ENCODE assay signal across 1 cellular context in the genomic region with DNA sequence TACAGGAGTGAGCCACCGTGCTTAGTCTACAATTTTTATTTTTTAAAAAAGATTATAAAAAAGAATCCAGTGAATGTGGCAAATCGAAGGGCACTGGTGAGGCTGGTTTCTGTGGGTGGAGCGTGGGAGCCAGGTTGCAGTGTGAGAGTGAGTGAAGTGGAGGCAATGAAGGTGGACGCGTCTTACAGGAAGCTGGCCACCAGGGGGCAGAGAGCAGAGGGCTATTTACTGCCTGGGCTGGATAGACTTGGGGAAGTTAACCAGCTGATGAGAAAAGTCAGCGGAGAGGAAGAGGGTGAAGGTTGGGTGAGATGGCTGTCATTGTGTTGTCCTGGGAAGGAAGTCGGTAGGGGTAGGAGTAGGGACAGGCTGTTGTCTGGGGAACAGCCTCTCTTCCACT.
A peak's percentile ranks its signal among the peaks of the same experiment; 100 is the strongest.
TF ChIP-seq lines count a peak whose summit lies in the region.

No MANE protein-coding gene starts in this region.

TF ChIP-seq in K562, 482 proteins besides CTCF, POLR2A, EP300 and RAD21 (continued from another document):
- TF ChIP-seq, protein P1, sequence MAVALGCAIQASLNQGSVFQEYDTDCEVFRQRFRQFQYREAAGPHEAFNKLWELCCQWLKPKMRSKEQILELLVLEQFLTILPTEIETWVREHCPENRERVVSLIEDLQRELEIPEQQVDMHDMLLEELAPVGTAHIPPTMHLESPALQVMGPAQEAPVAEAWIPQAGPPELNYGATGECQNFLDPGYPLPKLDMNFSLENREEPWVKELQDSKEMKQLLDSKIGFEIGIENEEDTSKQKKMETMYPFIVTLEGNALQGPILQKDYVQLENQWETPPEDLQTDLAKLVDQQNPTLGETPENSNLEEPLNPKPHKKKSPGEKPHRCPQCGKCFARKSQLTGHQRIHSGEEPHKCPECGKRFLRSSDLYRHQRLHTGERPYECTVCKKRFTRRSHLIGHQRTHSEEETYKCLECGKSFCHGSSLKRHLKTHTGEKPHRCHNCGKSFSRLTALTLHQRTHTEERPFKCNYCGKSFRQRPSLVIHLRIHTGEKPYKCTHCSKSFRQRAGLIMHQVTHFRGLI (CRISPR knock-in tag; IDR thresholded peaks at IDR 0.05), result no peak
- TF ChIP-seq HMBOX1 (IDR thresholded peaks at IDR 0.05), result peak; percentile 70
- no peak for TF ChIP-seq FOXM1 (IDR thresholded peaks at IDR 0.05; ENCODE audit: low read depth)
- TF ChIP-seq FOXM1 (CRISPR knock-in tag; IDR thresholded peaks at IDR 0.05; ENCODE audit: low read depth), result no peak
- TF ChIP-seq, protein P2, sequence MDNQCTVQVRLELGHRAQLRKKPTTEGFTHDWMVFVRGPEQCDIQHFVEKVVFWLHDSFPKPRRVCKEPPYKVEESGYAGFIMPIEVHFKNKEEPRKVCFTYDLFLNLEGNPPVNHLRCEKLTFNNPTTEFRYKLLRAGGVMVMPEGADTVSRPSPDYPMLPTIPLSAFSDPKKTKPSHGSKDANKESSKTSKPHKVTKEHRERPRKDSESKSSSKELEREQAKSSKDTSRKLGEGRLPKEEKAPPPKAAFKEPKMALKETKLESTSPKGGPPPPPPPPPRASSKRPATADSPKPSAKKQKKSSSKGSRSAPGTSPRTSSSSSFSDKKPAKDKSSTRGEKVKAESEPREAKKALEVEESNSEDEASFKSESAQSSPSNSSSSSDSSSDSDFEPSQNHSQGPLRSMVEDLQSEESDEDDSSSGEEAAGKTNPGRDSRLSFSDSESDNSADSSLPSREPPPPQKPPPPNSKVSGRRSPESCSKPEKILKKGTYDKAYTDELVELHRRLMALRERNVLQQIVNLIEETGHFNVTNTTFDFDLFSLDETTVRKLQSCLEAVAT (IDR thresholded peaks at IDR 0.05), result 0 out of 4 replicates have a peak, but pooled peaks of 1 of the 2 experiments have one; percentile 17
- no peak for TF ChIP-seq EWSR1 (IDR thresholded peaks at IDR 0.05; ENCODE audit: borderline replicate concordance, low read depth, partially characterized antibody)
- TF ChIP-seq JUND (IDR thresholded peaks at IDR 0.05; ENCODE audit: borderline replicate concordance, low read depth, low read length), result peak; percentile 32; the same call in 1 of the 2 replicates
- no peak for TF ChIP-seq JUND (tag; IDR thresholded peaks at IDR 0.05; ENCODE audit: borderline replicate concordance, low read depth, low read length)
- TF ChIP-seq MXI1 (IDR thresholded peaks at IDR 0.05; ENCODE audit: low read depth, low read length), result no peak
- TF ChIP-seq HNRNPLL (IDR thresholded peaks at IDR 0.05; ENCODE audit: low read depth, low read length, poor library complexity, severe bottlenecking), result no peak
- TF ChIP-seq, protein P3, sequence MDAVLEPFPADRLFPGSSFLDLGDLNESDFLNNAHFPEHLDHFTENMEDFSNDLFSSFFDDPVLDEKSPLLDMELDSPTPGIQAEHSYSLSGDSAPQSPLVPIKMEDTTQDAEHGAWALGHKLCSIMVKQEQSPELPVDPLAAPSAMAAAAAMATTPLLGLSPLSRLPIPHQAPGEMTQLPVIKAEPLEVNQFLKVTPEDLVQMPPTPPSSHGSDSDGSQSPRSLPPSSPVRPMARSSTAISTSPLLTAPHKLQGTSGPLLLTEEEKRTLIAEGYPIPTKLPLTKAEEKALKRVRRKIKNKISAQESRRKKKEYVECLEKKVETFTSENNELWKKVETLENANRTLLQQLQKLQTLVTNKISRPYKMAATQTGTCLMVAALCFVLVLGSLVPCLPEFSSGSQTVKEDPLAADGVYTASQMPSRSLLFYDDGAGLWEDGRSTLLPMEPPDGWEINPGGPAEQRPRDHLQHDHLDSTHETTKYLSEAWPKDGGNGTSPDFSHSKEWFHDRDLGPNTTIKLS (IDR thresholded peaks at IDR 0.05; ENCODE audit: borderline replicate concordance, low read depth), result no peak
- no peak for TF ChIP-seq RUNX1 (IDR thresholded peaks at IDR 0.05; ENCODE audit: low read depth)
- TF ChIP-seq, protein P4, sequence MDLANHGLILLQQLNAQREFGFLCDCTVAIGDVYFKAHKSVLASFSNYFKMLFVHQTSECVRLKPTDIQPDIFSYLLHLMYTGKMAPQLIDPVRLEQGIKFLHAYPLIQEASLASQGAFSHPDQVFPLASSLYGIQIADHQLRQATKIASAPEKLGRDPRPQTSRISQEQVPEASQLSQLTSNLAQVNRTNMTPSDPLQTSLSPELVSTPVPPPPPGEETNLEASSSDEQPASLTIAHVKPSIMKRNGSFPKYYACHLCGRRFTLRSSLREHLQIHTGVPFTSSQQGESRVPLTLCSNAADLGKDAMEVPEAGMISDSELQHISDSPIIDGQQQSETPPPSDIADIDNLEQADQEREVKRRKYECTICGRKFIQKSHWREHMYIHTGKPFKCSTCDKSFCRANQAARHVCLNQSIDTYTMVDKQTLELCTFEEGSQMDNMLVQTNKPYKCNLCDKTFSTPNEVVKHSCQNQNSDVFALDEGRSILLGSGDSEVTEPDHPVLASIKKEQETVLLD (IDR thresholded peaks at IDR 0.05), result no peak
- TF ChIP-seq CC2D1A (IDR thresholded peaks at IDR 0.05), result 0 out of 2 replicates have a peak, but pooled peaks have one; percentile 39
- no peak for TF ChIP-seq IRF1 (CRISPR knock-in tag; IDR thresholded peaks at IDR 0.05; ENCODE audit: borderline replicate concordance)
- no peak for TF ChIP-seq ELF1 (tag; IDR thresholded peaks at IDR 0.05)
- no peak for TF ChIP-seq MEF2D (tag; conservative IDR thresholded peaks at IDR 0.05; ENCODE audit: low read depth)
- peak in 1 of 2 experiments; percentile 45; a peak in 1 of 4 replicates for TF ChIP-seq FOXK2 (conservative IDR thresholded peaks at IDR 0.05 in 1 of 2, IDR thresholded peaks at IDR 0.05 in 1 of 2; ENCODE audit: low read depth in 2 of 2)
- TF ChIP-seq NCOA2 (IDR thresholded peaks at IDR 0.05; ENCODE audit: partially characterized antibody in 2 of 2), result no peak
- no peak for TF ChIP-seq HLTF (IDR thresholded peaks at IDR 0.05)
- TF ChIP-seq, protein P5, sequence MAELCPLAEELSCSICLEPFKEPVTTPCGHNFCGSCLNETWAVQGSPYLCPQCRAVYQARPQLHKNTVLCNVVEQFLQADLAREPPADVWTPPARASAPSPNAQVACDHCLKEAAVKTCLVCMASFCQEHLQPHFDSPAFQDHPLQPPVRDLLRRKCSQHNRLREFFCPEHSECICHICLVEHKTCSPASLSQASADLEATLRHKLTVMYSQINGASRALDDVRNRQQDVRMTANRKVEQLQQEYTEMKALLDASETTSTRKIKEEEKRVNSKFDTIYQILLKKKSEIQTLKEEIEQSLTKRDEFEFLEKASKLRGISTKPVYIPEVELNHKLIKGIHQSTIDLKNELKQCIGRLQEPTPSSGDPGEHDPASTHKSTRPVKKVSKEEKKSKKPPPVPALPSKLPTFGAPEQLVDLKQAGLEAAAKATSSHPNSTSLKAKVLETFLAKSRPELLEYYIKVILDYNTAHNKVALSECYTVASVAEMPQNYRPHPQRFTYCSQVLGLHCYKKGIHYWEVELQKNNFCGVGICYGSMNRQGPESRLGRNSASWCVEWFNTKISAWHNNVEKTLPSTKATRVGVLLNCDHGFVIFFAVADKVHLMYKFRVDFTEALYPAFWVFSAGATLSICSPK (IDR thresholded peaks at IDR 0.05; ENCODE audit: borderline replicate concordance), result no peak
- TF ChIP-seq POU5F1 (IDR thresholded peaks at IDR 0.05; ENCODE audit: borderline replicate concordance, low read depth, low read length, partially characterized antibody), result no peak
- TF ChIP-seq, protein P6, sequence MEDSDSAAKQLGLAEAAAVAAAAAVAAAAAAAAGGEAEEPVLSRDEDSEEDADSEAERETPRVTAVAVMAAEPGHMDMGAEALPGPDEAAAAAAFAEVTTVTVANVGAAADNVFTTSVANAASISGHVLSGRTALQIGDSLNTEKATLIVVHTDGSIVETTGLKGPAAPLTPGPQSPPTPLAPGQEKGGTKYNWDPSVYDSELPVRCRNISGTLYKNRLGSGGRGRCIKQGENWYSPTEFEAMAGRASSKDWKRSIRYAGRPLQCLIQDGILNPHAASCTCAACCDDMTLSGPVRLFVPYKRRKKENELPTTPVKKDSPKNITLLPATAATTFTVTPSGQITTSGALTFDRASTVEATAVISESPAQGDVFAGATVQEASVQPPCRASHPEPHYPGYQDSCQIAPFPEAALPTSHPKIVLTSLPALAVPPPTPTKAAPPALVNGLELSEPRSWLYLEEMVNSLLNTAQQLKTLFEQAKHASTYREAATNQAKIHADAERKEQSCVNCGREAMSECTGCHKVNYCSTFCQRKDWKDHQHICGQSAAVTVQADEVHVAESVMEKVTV (CRISPR knock-in tag; IDR thresholded peaks at IDR 0.05), result 0 out of 2 replicates have a peak, but pooled peaks have one; percentile 52
- 0 out of 2 replicates have a peak, but pooled peaks have one; percentile 24 for TF ChIP-seq MYC (IDR thresholded peaks at IDR 0.05; ENCODE audit: low read depth, low read length)
- no peak for TF ChIP-seq MYC (CRISPR knock-in tag; IDR thresholded peaks at IDR 0.05; ENCODE audit: borderline replicate concordance, low read depth)
- TF ChIP-seq, protein P7, sequence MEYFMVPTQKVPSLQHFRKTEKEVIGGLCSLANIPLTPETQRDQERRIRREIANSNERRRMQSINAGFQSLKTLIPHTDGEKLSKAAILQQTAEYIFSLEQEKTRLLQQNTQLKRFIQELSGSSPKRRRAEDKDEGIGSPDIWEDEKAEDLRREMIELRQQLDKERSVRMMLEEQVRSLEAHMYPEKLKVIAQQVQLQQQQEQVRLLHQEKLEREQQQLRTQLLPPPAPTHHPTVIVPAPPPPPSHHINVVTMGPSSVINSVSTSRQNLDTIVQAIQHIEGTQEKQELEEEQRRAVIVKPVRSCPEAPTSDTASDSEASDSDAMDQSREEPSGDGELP (CRISPR knock-in tag; IDR thresholded peaks at IDR 0.05; ENCODE audit: borderline replicate concordance), result peak; percentile 72; the same call in 1 of the 2 replicates
- TF ChIP-seq SMC3 (conservative IDR thresholded peaks at IDR 0.05; ENCODE audit: insufficient read depth, low read depth, low read length), result peak; percentile 88
- TF ChIP-seq CBX5 (IDR thresholded peaks at IDR 0.05; ENCODE audit: borderline replicate concordance, low read depth), result no peak
- TF ChIP-seq ZNF717 (CRISPR knock-in tag; IDR thresholded peaks at IDR 0.05), result no peak
- TF ChIP-seq ZNF280B (CRISPR knock-in tag; IDR thresholded peaks at IDR 0.05), result no peak
- TF ChIP-seq CREM (IDR thresholded peaks at IDR 0.05; ENCODE audit: low read depth), result peak; percentile 63; the same call in 1 of the 2 replicates
- TF ChIP-seq, protein P8, sequence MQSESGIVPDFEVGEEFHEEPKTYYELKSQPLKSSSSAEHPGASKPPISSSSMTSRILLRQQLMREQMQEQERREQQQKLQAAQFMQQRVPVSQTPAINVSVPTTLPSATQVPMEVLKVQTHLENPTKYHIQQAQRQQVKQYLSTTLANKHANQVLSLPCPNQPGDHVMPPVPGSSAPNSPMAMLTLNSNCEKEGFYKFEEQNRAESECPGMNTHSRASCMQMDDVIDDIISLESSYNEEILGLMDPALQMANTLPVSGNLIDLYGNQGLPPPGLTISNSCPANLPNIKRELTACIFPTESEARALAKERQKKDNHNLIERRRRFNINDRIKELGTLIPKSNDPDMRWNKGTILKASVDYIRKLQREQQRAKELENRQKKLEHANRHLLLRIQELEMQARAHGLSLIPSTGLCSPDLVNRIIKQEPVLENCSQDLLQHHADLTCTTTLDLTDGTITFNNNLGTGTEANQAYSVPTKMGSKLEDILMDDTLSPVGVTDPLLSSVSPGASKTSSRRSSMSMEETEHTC (IDR thresholded peaks at IDR 0.05), result no peak
- no peak for TF ChIP-seq CBFB (CRISPR knock-in tag; IDR thresholded peaks at IDR 0.05)
- TF ChIP-seq CREB5 (CRISPR knock-in tag; IDR thresholded peaks at IDR 0.05), result no peak
- TF ChIP-seq TFAM (CRISPR knock-in tag; conservative IDR thresholded peaks at IDR 0.05), result no peak
- no peak for TF ChIP-seq KAT7 (CRISPR knock-in tag; IDR thresholded peaks at IDR 0.05; ENCODE audit: borderline replicate concordance)
